26 cellular contexts compared by ENCODE assay signal in the genomic region with DNA sequence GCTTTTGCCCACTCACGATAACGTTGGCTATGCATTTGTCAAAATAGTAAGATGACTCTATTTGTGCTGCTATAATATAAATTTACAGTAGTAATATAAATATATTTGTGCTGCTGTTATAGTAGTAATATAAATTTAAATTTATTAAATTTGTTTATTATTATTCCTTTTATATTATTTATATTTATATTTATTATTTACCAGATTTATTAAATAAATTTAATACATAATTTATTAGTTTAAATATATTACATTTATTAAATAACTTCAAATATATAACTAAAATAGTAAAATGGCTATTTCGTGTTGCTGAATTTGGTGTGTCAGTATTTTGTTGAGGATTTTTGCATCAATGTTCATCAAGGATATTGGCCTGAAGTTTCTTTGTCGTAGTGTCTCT.
"Had no signal": no experiment of that assay in that cellular context is flagged by ENCODE, and none has a peak within 500 bp of the region (broad histone marks: within the 10 kb centered on the region; RNA-seq: fewer than 3 reads in every experiment).

No MANE protein-coding gene starts in this region.

- H3K9me3 Mint-ChIP-seq: activated T-helper 17 cell treated with anti-CD3 and anti-CD28 coated beads, Interleukin-2, amount 50 U/mL, for 72 hours had no signal

- H3K36me3 ChIP-seq: brain microvascular endothelial cell, colonic mucosa, gastroesophageal sphincter had no signal

- H3K27me3 Mint-ChIP-seq: activated B cell treated with CpG ODN at 0.5 μM for 24 hours; activated CD8-positive, alpha-beta T cell treated with anti-CD3 and anti-CD28 coated beads for 36 hours; activated naive CD8-positive, alpha-beta T cell; activated T-helper 17 cell treated with anti-CD3 and anti-CD28 coated beads, Interleukin-2, amount 50 U/mL, for 72 hours; central memory CD8-positive, alpha-beta T cell had no signal

- H3K27ac ChIP-seq: brain microvascular endothelial cell, colonic mucosa, foreskin keratinocyte, gastroesophageal sphincter, VCaP had no signal

- H3K4me3 Mint-ChIP-seq: activated B cell treated with CpG ODN at 0.5 μM for 24 hours; activated CD8-positive, alpha-beta T cell treated with anti-CD3 and anti-CD28 coated beads for 36 hours; activated naive CD8-positive, alpha-beta T cell; activated T-cell treated with anti-CD3 and anti-CD28 coated beads, Interleukin-2, amount 50 U/mL, for 4 hours; activated T-helper 17 cell treated with anti-CD3 and anti-CD28 coated beads, Interleukin-2, amount 50 U/mL, for 72 hours; central memory CD8-positive, alpha-beta T cell had no signal

- H3K27ac Mint-ChIP-seq: activated B cell treated with CpG ODN at 0.5 μM for 24 hours; activated CD8-positive, alpha-beta T cell treated with anti-CD3 and anti-CD28 coated beads for 36 hours; activated naive CD8-positive, alpha-beta T cell; activated T-helper 17 cell treated with anti-CD3 and anti-CD28 coated beads, Interleukin-2, amount 50 U/mL, for 72 hours had no signal

- H3K9me3 ChIP-seq: colonic mucosa had no signal

- H3K4me1 Mint-ChIP-seq: activated B cell treated with CpG ODN at 0.5 μM for 24 hours; activated T-helper 17 cell treated with anti-CD3 and anti-CD28 coated beads, Interleukin-2, amount 50 U/mL, for 72 hours; central memory CD8-positive, alpha-beta T cell had no signal

- FAIRE-seq: bronchial epithelial cell had no signal

- H3K36me3 Mint-ChIP-seq: activated naive CD8-positive, alpha-beta T cell had no signal

- H3K4me1 ChIP-seq: colonic mucosa, foreskin keratinocyte, gastroesophageal sphincter had no signal

- DNase-seq: activated B cell treated with CpG ODN at 0.5 μM for 24 hours; activated CD4-positive, alpha-beta T cell treated with anti-CD3 and anti-CD28 coated beads for 48 hours; activated CD4-positive, alpha-beta T cell treated with anti-CD3 and anti-CD28 coated beads, Interleukin-2, amount 50 U/mL, for 1 hour; activated CD4-positive, alpha-beta T cell treated with anti-CD3 and anti-CD28 coated beads, Interleukin-2, amount 50 U/mL, for 48 hours; activated CD8-positive, alpha-beta memory T cell treated with anti-CD3 and anti-CD28 coated beads for 24 hours; activated CD8-positive, alpha-beta T cell treated with anti-CD3 and anti-CD28 coated beads for 36 hours; activated effector memory CD4-positive, alpha-beta T cell treated with Interleukin-2 at 50 U/mL for 16 hours; activated gamma-delta T cell treated with Interleukin-2 at 50 U/mL for 16 hours; activated naive CD4-positive, alpha-beta T cell treated with anti-CD3 and anti-CD28 coated beads, Interleukin-2, amount 50 U/mL, for 16 hours; activated naive CD4-positive, alpha-beta T cell treated with Interleukin-2 at 50 U/mL for 16 hours; activated T-cell treated with anti-CD3 and anti-CD28 coated beads, Interleukin-2, amount 50 U/mL, for 4 hours; amniotic stem cell; anterior cingulate cortex; brain microvascular endothelial cell; colonic mucosa; effector CD8-positive, alpha-beta T cell; foreskin keratinocyte; T-helper 2 cell had no signal

- H3K27me3 ChIP-seq: brain microvascular endothelial cell, colonic mucosa, foreskin keratinocyte, gastroesophageal sphincter had no signal

- H3K4me3 ChIP-seq: colonic mucosa, gastroesophageal sphincter had no signal

- ATAC-seq: activated CD4-positive, CD25-positive, alpha-beta regulatory T cell treated with anti-CD3 and anti-CD28 coated beads, Interleukin-2, amount 50 U/mL, for 24 hours; activated CD8-positive, alpha-beta T cell treated with anti-CD3 and anti-CD28 coated beads for 36 hours; activated T-cell treated with anti-CD3 and anti-CD28 coated beads, Interleukin-2, amount 50 U/mL, for 4 hours; activated T-helper 17 cell treated with anti-CD3 and anti-CD28 coated beads, Interleukin-2, amount 50 U/mL, for 72 hours; esophagus mucosa; foreskin keratinocyte; gastroesophageal sphincter had no signal
